Comparison of ENCODE assay signal across 7 cellular contexts in the genomic region with DNA sequence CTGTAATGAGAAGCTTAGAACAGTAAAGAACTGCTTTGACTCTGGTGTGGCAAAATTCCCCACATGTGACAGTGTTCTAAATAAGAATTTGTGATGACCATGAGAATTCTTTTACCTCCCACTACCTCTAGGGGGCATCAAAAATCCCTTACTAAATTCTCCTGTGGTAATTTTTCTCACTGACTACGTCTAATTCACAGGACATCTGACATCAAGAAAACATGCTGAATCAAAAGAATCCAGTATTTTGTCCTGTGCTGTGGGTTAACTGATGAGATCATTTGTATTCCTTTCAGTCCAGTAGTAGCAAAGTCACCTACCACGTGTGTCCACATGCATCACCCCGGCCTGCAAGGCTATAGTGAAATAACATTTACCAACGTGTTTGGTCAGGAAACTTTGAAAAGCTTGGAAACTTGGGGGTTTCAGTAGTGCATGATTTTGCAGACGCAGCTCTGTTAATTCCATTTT.
DNase-seq lines count a peak whose midpoint lies in the region; ATAC-seq, FAIRE-seq and TF ChIP-seq lines count a peak whose summit lies in the region.

No MANE protein-coding gene starts in this region.

- POLR2A ChIA-PET in PC-3 (lab: Charles Lee; ENCODE audit: unreplicated experiment) (no interaction called here), endothelial cell of umbilical vein (lab: Charles Lee) (no interaction called here)

- DNase-seq in ELR (ENCODE audit: low read depth), result peak; percentile 70
- DNase-seq in HCEC 1CT, result peak; percentile 37
- peak; percentile 62 for DNase-seq in PC-3
- DNase-seq in endothelial cell of umbilical vein (ENCODE audit: low read depth, low spot score), result peak; percentile 54

- H4K20me1 ChIP-seq in PC-3 (ENCODE audit: low read length), result no peaks in the 10 kb centered on the region
- H4K20me1 ChIP-seq in endothelial cell of umbilical vein (replicated peaks; ENCODE audit: control insufficient read depth, extremely low read depth, insufficient read depth, low read length), result no peaks in the 10 kb centered on the region

- H3K36me3 Mint-ChIP-seq in nephron (ENCODE audit: low read depth), result peaks cover 40% of the 10 kb centered on the region

- CTCF ChIA-PET in PC-3 (lab: Charles Lee), result no interaction called here
- CTCF ChIA-PET in endothelial cell of umbilical vein (lab: Charles Lee), result interaction anchor here (0.7 to 3.8 kb wide), 16 partner anchors 10 to 869 kb away, joined by 3 to 19 read pairs (median 4); no protein-coding TSS in a partner anchor

- no peak overlapping the region for H2AFZ ChIP-seq in PC-3 (ENCODE audit: low read length)
- no peak overlapping the region for H2AFZ ChIP-seq in endothelial cell of umbilical vein (ENCODE audit: low read depth, low read length)

- no peak overlapping the region for H3K27ac Mint-ChIP-seq in nephron

- H3K9ac ChIP-seq in PC-3 (ENCODE audit: low read length) (no peak overlapping the region), endothelial cell of umbilical vein (replicated peaks; ENCODE audit: extremely low read depth, insufficient read depth, low read length) (no peak overlapping the region)

- TF ChIP-seq CTCF in PC-3 (conservative IDR thresholded peaks at IDR 0.05; ENCODE audit: low read depth, low read length) (peak; percentile 68), endothelial cell of umbilical vein (IDR thresholded peaks at IDR 0.05; ENCODE audit: extremely low read depth in 1 of 2, insufficient read depth in 1 of 2, low read depth in 1 of 2, low read length in 2 of 2) (peak; percentile 40 to 59), nephron (IDR thresholded peaks at IDR 0.05; ENCODE audit: unreplicated experiment in 3 of 3) (peak; percentile 46 to 57 (median 53))

- H3K4me3 ChIP-seq in PC-3 (ENCODE audit: low read length), result no peak overlapping the region
- no peak overlapping the region for H3K4me3 ChIP-seq in endothelial cell of umbilical vein (replicated peaks in 1 of 3; ENCODE audit: insufficient read depth in 1 of 3, low read depth in 1 of 3, low read length in 3 of 3)

- H3K9me3 Mint-ChIP-seq in nephron, result no peaks in the 10 kb centered on the region

- H3K4me3 Mint-ChIP-seq in nephron, result no peak overlapping the region

- intact Hi-C loops in PC-3 (cut with micrococcal nuclease), result loop anchor here (1.0 kb wide), 1 partner anchor 63 kb away; no protein-coding TSS in a partner anchor
- intact Hi-C loops in endothelial cell of umbilical vein (cut with micrococcal nuclease), result loop anchor here (1.0 to 5.0 kb wide), 3 partner anchors 63 to 228 kb away; no protein-coding TSS in a partner anchor

- no peaks in the 10 kb centered on the region for H3F3A ChIP-seq in PC-3 (ENCODE audit: low read length, unreplicated experiment)

- no peaks in the 10 kb centered on the region for H3K27me3 Mint-ChIP-seq in nephron (ENCODE audit: low read depth)

- H3K9me3 ChIP-seq in PC-3 (ENCODE audit: low read length) (no peaks in the 10 kb centered on the region), endothelial cell of umbilical vein (replicated peaks; ENCODE audit: control insufficient read depth, insufficient read depth, low read length) (no peaks in the 10 kb centered on the region)

- no peaks in the 10 kb centered on the region for H3K4me1 Mint-ChIP-seq in nephron

- peak; percentile 43 for ATAC-seq in PC-3
- no peak for ATAC-seq in HG03139 (IDR thresholded peaks at IDR 0.05; ENCODE audit: unreplicated experiment)
- no peak for ATAC-seq in HG02759 (IDR thresholded peaks at IDR 0.05; ENCODE audit: unreplicated experiment)

- H3K36me3 ChIP-seq in PC-3 (ENCODE audit: low read depth, low read length), result no peaks in the 10 kb centered on the region
- H3K36me3 ChIP-seq in endothelial cell of umbilical vein (ENCODE audit: control insufficient read depth in 2 of 2, extremely low read depth in 1 of 2, insufficient read depth in 2 of 2, low read length in 2 of 2), result no peaks in the 10 kb centered on the region

- H3K27ac ChIP-seq in PC-3 (ENCODE audit: low read length), result no peak overlapping the region
- no peak overlapping the region for H3K27ac ChIP-seq in endothelial cell of umbilical vein (ENCODE audit: insufficient read depth, low read depth, low read length)

- BruUV-seq in PC-3 (replicated peaks; lab: Mats Ljungman, UMichigan) (no TSS peak), endothelial cell of umbilical vein (replicated peaks; lab: Mats Ljungman, UMichigan) (no TSS peak)

- H3K27me3 ChIP-seq in PC-3 (ENCODE audit: low read length) (no peaks in the 10 kb centered on the region), endothelial cell of umbilical vein (ENCODE audit: control insufficient read depth in 2 of 2, insufficient read depth in 2 of 2, low read length in 2 of 2) (no peaks in the 10 kb centered on the region)

- no peak overlapping the region for H3K4me2 ChIP-seq in PC-3 (ENCODE audit: low read length)
- no peak overlapping the region for H3K4me2 ChIP-seq in endothelial cell of umbilical vein (ENCODE audit: insufficient read depth, low read length)

- H3K9me2 ChIP-seq in PC-3 (replicated peaks; ENCODE audit: low read length), result no peaks in the 10 kb centered on the region

- no peaks in the 10 kb centered on the region for H3K79me2 ChIP-seq in PC-3 (ENCODE audit: low read length)
- no peaks in the 10 kb centered on the region for H3K79me2 ChIP-seq in endothelial cell of umbilical vein (ENCODE audit: control insufficient read depth, insufficient read depth, low read length)

- peak; percentile 57 for FAIRE-seq in endothelial cell of umbilical vein (lab: Jason Lieb, UNC)

- no peak for TF ChIP-seq POLR2A in endothelial cell of umbilical vein (IDR thresholded peaks at IDR 0.05; ENCODE audit: low read depth, low read length)

- H3K4me1 ChIP-seq in PC-3 (ENCODE audit: insufficient read depth, low read length) (peaks cover 7% of the 10 kb centered on the region; the same call in 1 of the 2 replicates), endothelial cell of umbilical vein (ENCODE audit: control insufficient read depth, extremely low read depth, insufficient read depth, low read length) (no peaks in the 10 kb centered on the region)

- dilution Hi-C loops in endothelial cell of umbilical vein (cut with MboI; ENCODE audit: extremely low pct_ligation_motif_present, low sequenced_read_pairs), result no loop called here

- H3K9me1 ChIP-seq in endothelial cell of umbilical vein (replicated peaks; ENCODE audit: control insufficient read depth, extremely low read depth, insufficient read depth, low read length), result no peaks in the 10 kb centered on the region

TF ChIP-seq in endothelial cell of umbilical vein, 7 proteins besides CTCF, POLR2A, EP300 and RAD21:
- TF ChIP-seq GATA2 (IDR thresholded peaks at IDR 0.05; ENCODE audit: insufficient read depth, insufficient read length, low read depth, low read length) (no peak), MYC (IDR thresholded peaks at IDR 0.05; ENCODE audit: low read depth, low read length) (no peak), EZH2 (IDR thresholded peaks at IDR 0.05; ENCODE audit: borderline replicate concordance, low read depth, low read length, severe bottlenecking) (no peak), FOS (IDR thresholded peaks at IDR 0.05; ENCODE audit: borderline replicate concordance, insufficient read depth, low read length) (no peak), JUN (IDR thresholded peaks at IDR 0.05; ENCODE audit: borderline replicate concordance, insufficient read depth, insufficient read length, low read depth) (no peak), POLR2AphosphoS5 (IDR thresholded peaks at IDR 0.05; ENCODE audit: insufficient read depth, low read depth, low read length) (no peak)
- TF ChIP-seq, protein P1, sequence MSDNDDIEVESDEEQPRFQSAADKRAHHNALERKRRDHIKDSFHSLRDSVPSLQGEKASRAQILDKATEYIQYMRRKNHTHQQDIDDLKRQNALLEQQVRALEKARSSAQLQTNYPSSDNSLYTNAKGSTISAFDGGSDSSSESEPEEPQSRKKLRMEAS (IDR thresholded peaks at IDR 0.05; ENCODE audit: insufficient read depth, insufficient read length), result no peak
